1 cellular context compared by ENCODE assay signal in genomic region chr11:72493426-72494108, GRCh38.
TF ChIP-seq lines count a peak whose summit lies in the region.

No MANE protein-coding gene starts in this region.

TF ChIP-seq in K562, 482 proteins besides CTCF, POLR2A, EP300 and RAD21 (continued from another document and continues in another):
- TF ChIP-seq HMBOX1 (IDR thresholded peaks at IDR 0.05) (no peak), NFYB (IDR thresholded peaks at IDR 0.05; ENCODE audit: extremely low read depth, insufficient read length) (no peak), YBX1 (IDR thresholded peaks at IDR 0.05) (no peak), LEF1 (IDR thresholded peaks at IDR 0.05) (peak; percentile 99), ZBTB49 (CRISPR knock-in tag; IDR thresholded peaks at IDR 0.05; ENCODE audit: borderline replicate concordance) (no peak), ZNF707 (CRISPR knock-in tag; conservative IDR thresholded peaks at IDR 0.05) (no peak), RBM14 (IDR thresholded peaks at IDR 0.05; ENCODE audit: borderline replicate concordance, insufficient read depth, low read depth, low read length) (no peak), HMG20A (CRISPR knock-in tag; conservative IDR thresholded peaks at IDR 0.05) (no peak), CUX1 (CRISPR knock-in tag; IDR thresholded peaks at IDR 0.05) (no peak), PHF8 (IDR thresholded peaks at IDR 0.05; ENCODE audit: borderline replicate concordance, low read length) (no peak), CBX1 (IDR thresholded peaks at IDR 0.05; ENCODE audit: low read depth) (no peak), NR2C2 (CRISPR knock-in tag; IDR thresholded peaks at IDR 0.05) (no peak), NR2C2 (tag; IDR thresholded peaks at IDR 0.05) (no peak), FOXJ3 (CRISPR knock-in tag; IDR thresholded peaks at IDR 0.05) (no peak), SMARCC2 (IDR thresholded peaks at IDR 0.05; ENCODE audit: low read depth) (peak; percentile 94), TFAM (CRISPR knock-in tag; conservative IDR thresholded peaks at IDR 0.05) (no peak), ATF7 (IDR thresholded peaks at IDR 0.05) (peak; percentile 47; the same call in 1 of the 2 replicates), CBX8 (IDR thresholded peaks at IDR 0.05; ENCODE audit: borderline replicate concordance, extremely low read depth, low read depth, low read length, poor library complexity, severe bottlenecking) (no peak), ELF4 (CRISPR knock-in tag; IDR thresholded peaks at IDR 0.05) (no peak), KDM1A (IDR thresholded peaks at IDR 0.05) (peak; percentile 97 to 98), TSC22D4 (tag; IDR thresholded peaks at IDR 0.05) (no peak), ID3 (CRISPR knock-in tag; IDR thresholded peaks at IDR 0.05) (no peak), ID3 (tag; IDR thresholded peaks at IDR 0.05) (peak; percentile 60; the same call in 1 of the 2 replicates), SP2 (IDR thresholded peaks at IDR 0.05; ENCODE audit: extremely low read depth, low read depth, low read length, poor library complexity, severe bottlenecking) (no peak), GMEB1 (CRISPR knock-in tag; IDR thresholded peaks at IDR 0.05) (no peak), ZNF589 (CRISPR knock-in tag; IDR thresholded peaks at IDR 0.05; ENCODE audit: low read depth) (no peak), NONO (IDR thresholded peaks at IDR 0.05; ENCODE audit: low read depth in 2 of 2, low read length in 1 of 2) (no peak), SNAPC5 (CRISPR knock-in tag; IDR thresholded peaks at IDR 0.05) (no peak), ZBED1 (IDR thresholded peaks at IDR 0.05) (0 out of 2 replicates have a peak, but pooled peaks have one; percentile 53), SLC30A9 (CRISPR knock-in tag; IDR thresholded peaks at IDR 0.05) (no peak), CEBPB (tag; IDR thresholded peaks at IDR 0.05) (peak; percentile 30; the same call in 1 of the 2 replicates), CHD1 (IDR thresholded peaks at IDR 0.05; ENCODE audit: low read length) (no peak), NCOR1 (IDR thresholded peaks at IDR 0.05) (peak; percentile 96), ZNF766 (CRISPR knock-in tag; conservative IDR thresholded peaks at IDR 0.05) (peak; percentile 89), U2AF1 (optimal IDR thresholded peaks at IDR 0.05; ENCODE audit: low read depth, low read length) (no peak), IRF9 (tag; IDR thresholded peaks at IDR 0.05) (no peak), ZNF197 (CRISPR knock-in tag; IDR thresholded peaks at IDR 0.05; ENCODE audit: low read depth) (peak; percentile 85)
- TF ChIP-seq, protein P1, sequence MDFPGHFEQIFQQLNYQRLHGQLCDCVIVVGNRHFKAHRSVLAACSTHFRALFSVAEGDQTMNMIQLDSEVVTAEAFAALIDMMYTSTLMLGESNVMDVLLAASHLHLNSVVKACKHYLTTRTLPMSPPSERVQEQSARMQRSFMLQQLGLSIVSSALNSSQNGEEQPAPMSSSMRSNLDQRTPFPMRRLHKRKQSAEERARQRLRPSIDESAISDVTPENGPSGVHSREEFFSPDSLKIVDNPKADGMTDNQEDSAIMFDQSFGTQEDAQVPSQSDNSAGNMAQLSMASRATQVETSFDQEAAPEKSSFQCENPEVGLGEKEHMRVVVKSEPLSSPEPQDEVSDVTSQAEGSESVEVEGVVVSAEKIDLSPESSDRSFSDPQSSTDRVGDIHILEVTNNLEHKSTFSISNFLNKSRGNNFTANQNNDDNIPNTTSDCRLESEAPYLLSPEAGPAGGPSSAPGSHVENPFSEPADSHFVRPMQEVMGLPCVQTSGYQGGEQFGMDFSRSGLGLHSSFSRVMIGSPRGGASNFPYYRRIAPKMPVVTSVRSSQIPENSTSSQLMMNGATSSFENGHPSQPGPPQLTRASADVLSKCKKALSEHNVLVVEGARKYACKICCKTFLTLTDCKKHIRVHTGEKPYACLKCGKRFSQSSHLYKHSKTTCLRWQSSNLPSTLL (IDR thresholded peaks at IDR 0.05) = no peak
- TF ChIP-seq, protein P2, sequence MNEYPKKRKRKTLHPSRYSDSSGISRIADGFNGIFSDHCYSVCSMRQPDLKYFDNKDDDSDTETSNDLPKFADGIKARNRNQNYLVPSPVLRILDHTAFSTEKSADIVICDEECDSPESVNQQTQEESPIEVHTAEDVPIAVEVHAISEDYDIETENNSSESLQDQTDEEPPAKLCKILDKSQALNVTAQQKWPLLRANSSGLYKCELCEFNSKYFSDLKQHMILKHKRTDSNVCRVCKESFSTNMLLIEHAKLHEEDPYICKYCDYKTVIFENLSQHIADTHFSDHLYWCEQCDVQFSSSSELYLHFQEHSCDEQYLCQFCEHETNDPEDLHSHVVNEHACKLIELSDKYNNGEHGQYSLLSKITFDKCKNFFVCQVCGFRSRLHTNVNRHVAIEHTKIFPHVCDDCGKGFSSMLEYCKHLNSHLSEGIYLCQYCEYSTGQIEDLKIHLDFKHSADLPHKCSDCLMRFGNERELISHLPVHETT (CRISPR knock-in tag; conservative IDR thresholded peaks at IDR 0.05 in 1 of 2, IDR thresholded peaks at IDR 0.05 in 1 of 2) = peak in 1 of 2 experiments; percentile 40; a peak in 1 of 4 replicates
- TF ChIP-seq, protein P3, sequence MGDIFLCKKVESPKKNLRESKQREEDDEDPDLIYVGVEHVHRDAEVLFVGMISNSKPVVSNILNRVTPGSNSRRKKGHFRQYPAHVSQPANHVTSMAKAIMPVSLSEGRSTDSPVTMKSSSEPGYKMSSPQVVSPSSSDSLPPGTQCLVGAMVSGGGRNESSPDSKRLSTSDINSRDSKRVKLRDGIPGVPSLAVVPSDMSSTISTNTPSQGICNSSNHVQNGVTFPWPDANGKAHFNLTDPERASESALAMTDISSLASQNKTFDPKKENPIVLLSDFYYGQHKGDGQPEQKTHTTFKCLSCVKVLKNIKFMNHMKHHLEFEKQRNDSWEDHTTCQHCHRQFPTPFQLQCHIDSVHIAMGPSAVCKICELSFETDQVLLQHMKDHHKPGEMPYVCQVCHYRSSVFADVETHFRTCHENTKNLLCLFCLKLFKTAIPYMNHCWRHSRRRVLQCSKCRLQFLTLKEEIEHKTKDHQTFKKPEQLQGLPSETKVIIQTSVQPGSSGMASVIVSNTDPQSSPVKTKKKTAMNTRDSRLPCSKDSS (IDR thresholded peaks at IDR 0.05; ENCODE audit: low read depth, partially characterized antibody) = no peak
- TF ChIP-seq, protein P4, sequence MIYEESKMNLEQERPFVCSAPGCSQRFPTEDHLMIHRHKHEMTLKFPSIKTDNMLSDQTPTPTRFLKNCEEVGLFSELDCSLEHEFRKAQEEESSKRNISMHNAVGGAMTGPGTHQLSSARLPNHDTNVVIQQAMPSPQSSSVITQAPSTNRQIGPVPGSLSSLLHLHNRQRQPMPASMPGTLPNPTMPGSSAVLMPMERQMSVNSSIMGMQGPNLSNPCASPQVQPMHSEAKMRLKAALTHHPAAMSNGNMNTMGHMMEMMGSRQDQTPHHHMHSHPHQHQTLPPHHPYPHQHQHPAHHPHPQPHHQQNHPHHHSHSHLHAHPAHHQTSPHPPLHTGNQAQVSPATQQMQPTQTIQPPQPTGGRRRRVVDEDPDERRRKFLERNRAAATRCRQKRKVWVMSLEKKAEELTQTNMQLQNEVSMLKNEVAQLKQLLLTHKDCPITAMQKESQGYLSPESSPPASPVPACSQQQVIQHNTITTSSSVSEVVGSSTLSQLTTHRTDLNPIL (CRISPR knock-in tag; IDR thresholded peaks at IDR 0.05) = no peak
- TF ChIP-seq, protein P5, sequence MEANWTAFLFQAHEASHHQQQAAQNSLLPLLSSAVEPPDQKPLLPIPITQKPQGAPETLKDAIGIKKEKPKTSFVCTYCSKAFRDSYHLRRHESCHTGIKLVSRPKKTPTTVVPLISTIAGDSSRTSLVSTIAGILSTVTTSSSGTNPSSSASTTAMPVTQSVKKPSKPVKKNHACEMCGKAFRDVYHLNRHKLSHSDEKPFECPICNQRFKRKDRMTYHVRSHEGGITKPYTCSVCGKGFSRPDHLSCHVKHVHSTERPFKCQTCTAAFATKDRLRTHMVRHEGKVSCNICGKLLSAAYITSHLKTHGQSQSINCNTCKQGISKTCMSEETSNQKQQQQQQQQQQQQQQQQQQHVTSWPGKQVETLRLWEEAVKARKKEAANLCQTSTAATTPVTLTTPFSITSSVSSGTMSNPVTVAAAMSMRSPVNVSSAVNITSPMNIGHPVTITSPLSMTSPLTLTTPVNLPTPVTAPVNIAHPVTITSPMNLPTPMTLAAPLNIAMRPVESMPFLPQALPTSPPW (CRISPR knock-in tag; IDR thresholded peaks at IDR 0.05) = peak; percentile 38; the same call in 1 of the 2 replicates
